1 cellular context compared by ENCODE assay signal in genomic region chr3:184174646-184175492, GRCh38.
A peak's percentile ranks its signal among the peaks of the same experiment; 100 is the strongest.
TF ChIP-seq lines count a peak whose summit lies in the region.

TSS of gene AP2M1 (plus strand) at chr3:184174855. CDS start at chr3:184176994, 2,139 bp downstream.

TF ChIP-seq in K562, 482 proteins besides CTCF, POLR2A, EP300 and RAD21 (continued from another document and continues in another):
- TF ChIP-seq STAT6 (CRISPR knock-in tag; IDR thresholded peaks at IDR 0.05) = peak; percentile 92; the same call in 1 of the 2 replicates
- no peak for TF ChIP-seq FOXP1 (CRISPR knock-in tag; IDR thresholded peaks at IDR 0.05)
- peak; percentile 55 for TF ChIP-seq THAP12 (CRISPR knock-in tag; IDR thresholded peaks at IDR 0.05)
- peak; percentile 81 for TF ChIP-seq MBD2 (IDR thresholded peaks at IDR 0.05; ENCODE audit: borderline replicate concordance, low read depth)
- TF ChIP-seq ATF6 (CRISPR knock-in tag; IDR thresholded peaks at IDR 0.05) = no peak
- no peak for TF ChIP-seq IRF2 (CRISPR knock-in tag; IDR thresholded peaks at IDR 0.05)
- TF ChIP-seq ZNF830 (CRISPR knock-in tag; IDR thresholded peaks at IDR 0.05) = no peak
- TF ChIP-seq GMEB1 (CRISPR knock-in tag; IDR thresholded peaks at IDR 0.05) = 0 out of 2 replicates have a peak, but pooled peaks have one; percentile 39
- peak; percentile 43 for TF ChIP-seq PCBP1 (IDR thresholded peaks at IDR 0.05; ENCODE audit: low read depth, low read length, poor library complexity, severe bottlenecking)
- no peak for TF ChIP-seq CLOCK (CRISPR knock-in tag; IDR thresholded peaks at IDR 0.05; ENCODE audit: borderline replicate concordance)
- TF ChIP-seq RBFOX2 (IDR thresholded peaks at IDR 0.05; ENCODE audit: low read depth, low read length) = peak; percentile 90
- peak in 1 of 2 experiments; percentile 42; a peak in 1 of 4 replicates for TF ChIP-seq SRF (CRISPR knock-in tag; IDR thresholded peaks at IDR 0.05)
- no peak for TF ChIP-seq SP2 (IDR thresholded peaks at IDR 0.05; ENCODE audit: extremely low read depth, low read depth, low read length, poor library complexity, severe bottlenecking)
- TF ChIP-seq CREM (IDR thresholded peaks at IDR 0.05; ENCODE audit: low read depth) = peak; percentile 81
- no peak; the same call in 1 of the 2 replicates for TF ChIP-seq FOXJ2 (tag; IDR thresholded peaks at IDR 0.05)
- TF ChIP-seq ZFX (CRISPR knock-in tag; IDR thresholded peaks at IDR 0.05) = peak; percentile 69
- TF ChIP-seq TBL1XR1 (IDR thresholded peaks at IDR 0.05; ENCODE audit: low read length in 2 of 2) = no peak; a peak in 1 of 4 replicates
- no peak for TF ChIP-seq ZBTB43 (CRISPR knock-in tag; IDR thresholded peaks at IDR 0.05)
- TF ChIP-seq EGR1 (conservative IDR thresholded peaks at IDR 0.05) = peak; percentile 99
- peak; percentile 48 for TF ChIP-seq MAX (CRISPR knock-in tag; IDR thresholded peaks at IDR 0.05)
- TF ChIP-seq FIP1L1 (IDR thresholded peaks at IDR 0.05; ENCODE audit: low read depth, low read length, poor library complexity, severe bottlenecking) = peak; percentile 66
- TF ChIP-seq SIRT6 (IDR thresholded peaks at IDR 0.05; ENCODE audit: low read depth, low read length) = no peak
- peak; percentile 98 for TF ChIP-seq HCFC1 (IDR thresholded peaks at IDR 0.05; ENCODE audit: low read depth, low read length)
- peak; percentile 70; the same call in 1 of the 2 replicates for TF ChIP-seq ZBTB17 (CRISPR knock-in tag; IDR thresholded peaks at IDR 0.05)
- no peak for TF ChIP-seq XRCC4 (IDR thresholded peaks at IDR 0.05; ENCODE audit: extremely low read depth, insufficient read depth, insufficient read length)
- TF ChIP-seq MYC (IDR thresholded peaks at IDR 0.05; ENCODE audit: low read depth, low read length) = peak; percentile 78
- peak; percentile 64; the same call in 1 of the 2 replicates for TF ChIP-seq MYC (CRISPR knock-in tag; IDR thresholded peaks at IDR 0.05; ENCODE audit: borderline replicate concordance, low read depth)
- TF ChIP-seq RBBP5 (IDR thresholded peaks at IDR 0.05; ENCODE audit: borderline replicate concordance, insufficient read depth, low read length, poor library complexity, severe bottlenecking) = peak; percentile 90
- TF ChIP-seq ESRRA (IDR thresholded peaks at IDR 0.05; ENCODE audit: borderline replicate concordance, low read depth) = peak; percentile 53; the same call in 1 of the 2 replicates
- peak; percentile 52; the same call in 1 of the 2 replicates for TF ChIP-seq ERF (CRISPR knock-in tag; IDR thresholded peaks at IDR 0.05)
- peak; percentile 18 for TF ChIP-seq TBP (optimal IDR thresholded peaks at IDR 0.05; ENCODE audit: low read depth, low read length)
- TF ChIP-seq SIN3A (IDR thresholded peaks at IDR 0.05; ENCODE audit: borderline replicate concordance in 2 of 2, control insufficient read depth in 1 of 2, low read depth in 2 of 2, low read length in 2 of 2) = peak in 1 of 2 experiments; percentile 83; a peak in 2 of 4 replicates
- TF ChIP-seq AFF1 (IDR thresholded peaks at IDR 0.05; ENCODE audit: low read depth in 1 of 2, partially characterized antibody in 2 of 2) = peak in 1 of 2 experiments; percentile 97
- TF ChIP-seq USF1 (CRISPR knock-in tag; IDR thresholded peaks at IDR 0.05) = 0 out of 2 replicates have a peak, but pooled peaks have one; percentile 5
- TF ChIP-seq CTBP1 (IDR thresholded peaks at IDR 0.05; ENCODE audit: borderline replicate concordance) = peak; percentile 27; the same call in 1 of the 2 replicates
- no peak for TF ChIP-seq POU5F1 (IDR thresholded peaks at IDR 0.05; ENCODE audit: borderline replicate concordance, low read depth, low read length, partially characterized antibody)
- TF ChIP-seq MCM7 (IDR thresholded peaks at IDR 0.05) = no peak
- no peak for TF ChIP-seq NR2C1 (IDR thresholded peaks at IDR 0.05)
- peak; percentile 58; the same call in 1 of the 2 replicates for TF ChIP-seq NR2C1 (tag; IDR thresholded peaks at IDR 0.05)
- TF ChIP-seq MTA3 (IDR thresholded peaks at IDR 0.05; ENCODE audit: borderline replicate concordance) = 0 out of 2 replicates have a peak, but pooled peaks have one; percentile 43
